Comparison of ENCODE assay signal across 1 cellular context in genomic region chr11:66195867-66196266, GRCh38.
TF ChIP-seq lines count a peak whose summit lies in the region.

No MANE protein-coding gene starts in this region.

TF ChIP-seq in HepG2, 621 proteins besides CTCF, POLR2A, EP300 and RAD21 (continued from another document and continues in another):
- TF ChIP-seq BCLAF1 (IDR thresholded peaks at IDR 0.05): no peak
- TF ChIP-seq, protein P1, sequence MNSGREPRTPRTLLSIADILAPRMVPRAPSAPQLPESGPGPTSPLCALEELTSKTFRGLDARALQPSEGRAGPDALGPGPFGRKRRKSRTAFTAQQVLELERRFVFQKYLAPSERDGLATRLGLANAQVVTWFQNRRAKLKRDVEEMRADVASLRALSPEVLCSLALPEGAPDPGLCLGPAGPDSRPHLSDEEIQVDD (CRISPR knock-in tag; IDR thresholded peaks at IDR 0.05; ENCODE audit: borderline replicate concordance): no peak
- TF ChIP-seq POGZ (CRISPR knock-in tag; IDR thresholded peaks at IDR 0.05): no peak
- TF ChIP-seq SKI (IDR thresholded peaks at IDR 0.05; ENCODE audit: partially characterized antibody): no peak
- no peak for TF ChIP-seq TARDBP (CRISPR knock-in tag; IDR thresholded peaks at IDR 0.05)
- TF ChIP-seq NFIC (IDR thresholded peaks at IDR 0.05; ENCODE audit: low read length): 0 out of 2 replicates have a peak, but pooled peaks have one; percentile 30
- no peak for TF ChIP-seq ZNF574 (CRISPR knock-in tag; IDR thresholded peaks at IDR 0.05)
- TF ChIP-seq KMT2B (CRISPR knock-in tag; IDR thresholded peaks at IDR 0.05): no peak
- TF ChIP-seq PATZ1 (CRISPR knock-in tag; IDR thresholded peaks at IDR 0.05): peak; percentile 51; the same call in 1 of the 2 replicates
- TF ChIP-seq ZNF562 (CRISPR knock-in tag; IDR thresholded peaks at IDR 0.05; ENCODE audit: borderline replicate concordance): no peak
- TF ChIP-seq, protein P2, sequence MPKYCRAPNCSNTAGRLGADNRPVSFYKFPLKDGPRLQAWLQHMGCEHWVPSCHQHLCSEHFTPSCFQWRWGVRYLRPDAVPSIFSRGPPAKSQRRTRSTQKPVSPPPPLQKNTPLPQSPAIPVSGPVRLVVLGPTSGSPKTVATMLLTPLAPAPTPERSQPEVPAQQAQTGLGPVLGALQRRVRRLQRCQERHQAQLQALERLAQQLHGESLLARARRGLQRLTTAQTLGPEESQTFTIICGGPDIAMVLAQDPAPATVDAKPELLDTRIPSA (CRISPR knock-in tag; IDR thresholded peaks at IDR 0.05; ENCODE audit: borderline replicate concordance): no peak
- TF ChIP-seq ZNF891 (CRISPR knock-in tag; IDR thresholded peaks at IDR 0.05): no peak
- no peak for TF ChIP-seq SMAD3 (CRISPR knock-in tag; IDR thresholded peaks at IDR 0.05)
- no peak for TF ChIP-seq ZNF670 (CRISPR knock-in tag; IDR thresholded peaks at IDR 0.05; ENCODE audit: borderline replicate concordance)
- TF ChIP-seq FLYWCH1 (CRISPR knock-in tag; IDR thresholded peaks at IDR 0.05): no peak
- no peak for TF ChIP-seq ZFP82 (CRISPR knock-in tag; IDR thresholded peaks at IDR 0.05; ENCODE audit: borderline replicate concordance)
- TF ChIP-seq AKAP8 (CRISPR knock-in tag; IDR thresholded peaks at IDR 0.05): no peak
- TF ChIP-seq ZNF704 (CRISPR knock-in tag; IDR thresholded peaks at IDR 0.05; ENCODE audit: borderline replicate concordance): no peak
- no peak for TF ChIP-seq ZFX (CRISPR knock-in tag; IDR thresholded peaks at IDR 0.05; ENCODE audit: low read depth)
- TF ChIP-seq ZNF446 (CRISPR knock-in tag; IDR thresholded peaks at IDR 0.05): no peak
- TF ChIP-seq ZNF770 (CRISPR knock-in tag; IDR thresholded peaks at IDR 0.05): no peak
- TF ChIP-seq NR3C1 (CRISPR knock-in tag; IDR thresholded peaks at IDR 0.05): no peak
- TF ChIP-seq ZNF609 (CRISPR knock-in tag; IDR thresholded peaks at IDR 0.05; ENCODE audit: borderline replicate concordance): peak; percentile 25; the same call in 1 of the 2 replicates
- no peak for TF ChIP-seq FOXC1 (CRISPR knock-in tag; IDR thresholded peaks at IDR 0.05; ENCODE audit: borderline replicate concordance)
- TF ChIP-seq MXI1 (IDR thresholded peaks at IDR 0.05; ENCODE audit: borderline replicate concordance, low read depth, low read length): no peak
- no peak for TF ChIP-seq IKZF4 (CRISPR knock-in tag; IDR thresholded peaks at IDR 0.05; ENCODE audit: borderline replicate concordance, low read depth, not compliant biosample characterization)
- no peak for TF ChIP-seq USF2 (IDR thresholded peaks at IDR 0.05; ENCODE audit: low read depth, low read length)
- TF ChIP-seq USF2 (CRISPR knock-in tag; IDR thresholded peaks at IDR 0.05; ENCODE audit: borderline replicate concordance): no peak
- TF ChIP-seq SOX6 (IDR thresholded peaks at IDR 0.05): no peak
- TF ChIP-seq SOX6 (CRISPR knock-in tag; IDR thresholded peaks at IDR 0.05): peak; percentile 76
- no peak for TF ChIP-seq ZNF260 (CRISPR knock-in tag; IDR thresholded peaks at IDR 0.05; ENCODE audit: borderline replicate concordance, low read depth)
- TF ChIP-seq, protein P3, sequence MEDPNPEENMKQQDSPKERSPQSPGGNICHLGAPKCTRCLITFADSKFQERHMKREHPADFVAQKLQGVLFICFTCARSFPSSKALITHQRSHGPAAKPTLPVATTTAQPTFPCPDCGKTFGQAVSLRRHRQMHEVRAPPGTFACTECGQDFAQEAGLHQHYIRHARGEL (CRISPR knock-in tag; IDR thresholded peaks at IDR 0.05): no peak
- TF ChIP-seq TCF7 (IDR thresholded peaks at IDR 0.05; ENCODE audit: low read depth): peak; percentile 61
- TF ChIP-seq ZNF414 (CRISPR knock-in tag; IDR thresholded peaks at IDR 0.05): no peak
- no peak for TF ChIP-seq IRX3 (CRISPR knock-in tag; IDR thresholded peaks at IDR 0.05; ENCODE audit: borderline replicate concordance, low read depth)
- TF ChIP-seq HNRNPK (IDR thresholded peaks at IDR 0.05; ENCODE audit: low read depth, low read length, poor library complexity, severe bottlenecking): no peak
